8 cellular contexts compared by ENCODE assay signal in genomic region chr16:66696669-66697630, GRCh38. TPM values are rescaled to one million over a fixed set of nuclear protein-coding genes. Genes with fewer than 3 reads are reported as not detected.
DNase-seq lines count a peak whose midpoint lies in the region; ATAC-seq and TF ChIP-seq lines count a peak whose summit lies in the region.

TSS of gene CMTM4 (minus strand) at chr16:66696743. CDS start at chr16:66696525, 218 bp downstream.

- no peaks in the 10 kb centered on the region for H3K36me3 Mint-ChIP-seq in activated CD4-positive, alpha-beta memory T cell treated with anti-CD3 and anti-CD28 coated beads for 36 hours

- H3K27me3 ChIP-seq in dorsolateral prefrontal cortex, result no peaks in the 10 kb centered on the region

- CTCF ChIA-PET in activated CD4-positive, alpha-beta memory T cell treated with anti-CD3 and anti-CD28 coated beads for 36 hours (lab: Charles Lee), result interaction anchor here (1.0 to 3.4 kb wide), 8 partner anchors 32 to 185 kb away, joined by 3 to 18 read pairs (median 4); partner anchors contain the start of gene NAE1

- no peaks in the 10 kb centered on the region for H3K4me1 Mint-ChIP-seq in activated CD4-positive, alpha-beta memory T cell treated with anti-CD3 and anti-CD28 coated beads for 36 hours (ENCODE audit: low read depth)

- H3K4me3 Mint-ChIP-seq in activated CD4-positive, alpha-beta memory T cell treated with anti-CD3 and anti-CD28 coated beads for 36 hours, result peak within 1 kb of the TSS; percentile 74

- intact Hi-C loops in activated CD4-positive, alpha-beta memory T cell treated with anti-CD3 and anti-CD28 coated beads for 36 hours (cut with micrococcal nuclease), result loop anchor here (5.0 kb wide), 2 partner anchors 55 to 90 kb away; partner anchors contain the start of gene DYNC1LI2
- intact Hi-C loops in dorsolateral prefrontal cortex (cut with DNase I) (loop anchor here (2.0 to 10.0 kb wide), 4 partner anchors 34 to 92 kb away; partner anchors contain the start of gene CMTM3 (in 1 of the 2)), lower leg skin (cut with DNase I; ENCODE audit: low total_unique reads) (no loop called here)

- peak; percentile 82 for DNase-seq in AG10803 (ENCODE audit: low read depth)
- peak; percentile 90 for DNase-seq in NCI-H69 (lab: John Stamatoyannopoulos, UW)
- peak; percentile 79 for DNase-seq in activated CD4-positive, alpha-beta memory T cell treated with anti-CD3 and anti-CD28 coated beads for 36 hours
- peak; percentile 59 to 92 (median 80) for DNase-seq in dorsolateral prefrontal cortex
- peak; percentile 69 to 95 for DNase-seq in lower leg skin (ENCODE audit: low spot score in 2 of 2)
- DNase-seq in stimulated activated CD4-positive, alpha-beta T cell treated with anti-CD3 and anti-CD28 coated beads, Interleukin-4, amount 100 ng/mL, for 1 hour, result peak; percentile 81

- peaks cover 4% of the 10 kb centered on the region for H3K27me3 Mint-ChIP-seq in activated CD4-positive, alpha-beta memory T cell treated with anti-CD3 and anti-CD28 coated beads for 36 hours

- ATAC-seq in GM18907 (IDR thresholded peaks at IDR 0.05; ENCODE audit: unreplicated experiment) (peak; percentile 87), HG03159 (IDR thresholded peaks at IDR 0.05; ENCODE audit: unreplicated experiment) (peak; percentile 82)

- no peaks in the 10 kb centered on the region for H3K9me3 Mint-ChIP-seq in activated CD4-positive, alpha-beta memory T cell treated with anti-CD3 and anti-CD28 coated beads for 36 hours

- TF ChIP-seq POLR2A in lower leg skin (IDR thresholded peaks at IDR 0.05), result no peak

- POLR2A ChIA-PET in activated CD4-positive, alpha-beta memory T cell treated with anti-CD3 and anti-CD28 coated beads for 36 hours (lab: Charles Lee), result interaction anchor here (0.6 kb wide), 2 partner anchors 138 to 385 kb away, joined by 4 to 6 read pairs; no protein-coding TSS in a partner anchor

- WGBS in lower leg skin, 2 donors, result 6 to 10% methylated on average over 30 to 48 of the region's 84 CpGs

- no peak; the same call in 1 of the 2 replicates for TF ChIP-seq CTCF in AG10803 (conservative IDR thresholded peaks at IDR 0.05; ENCODE audit: low read length)
- peak in 29 of 56 donors; percentile 4 to 57 (median 32) for TF ChIP-seq CTCF in dorsolateral prefrontal cortex (IDR thresholded peaks at IDR 0.05 in 54 of 56, conservative IDR thresholded peaks at IDR 0.05 in 2 of 56; ENCODE audit: low read depth in 1 of 56, partially characterized antibody in 56 of 56)
- TF ChIP-seq CTCF in lower leg skin (IDR thresholded peaks at IDR 0.05), result no peak

- H3K27ac ChIP-seq in dorsolateral prefrontal cortex, result peak within 1 kb of the TSS; percentile 25 to 95 (median 84)

- H3K4me3 ChIP-seq in AG10803 (ENCODE audit: low read length), result peak within 1 kb of the TSS; percentile 73
- H3K4me3 ChIP-seq in dorsolateral prefrontal cortex, result peak within 1 kb of the TSS; percentile 64 to 95 (median 84)
- peak within 1 kb of the TSS; percentile 58 for H3K4me3 ChIP-seq in lower leg skin (ENCODE audit: low read depth, poor library complexity, severe bottlenecking)

- no peak within 1 kb of the TSS for H3K27ac Mint-ChIP-seq in activated CD4-positive, alpha-beta memory T cell treated with anti-CD3 and anti-CD28 coated beads for 36 hours

RNA-seq across cellular contexts. Expression of gene CMTM4, which starts in this region (rescaled TPM):
- total RNA-seq in activated CD4-positive, alpha-beta memory T cell treated with anti-CD3 and anti-CD28 coated beads for 36 hours, result 1 to 10 TPM; 2.8 to 4.1 TPM
- 100 to 1,000 TPM in 112 of 120 experiments, 10 to 100 TPM in 8; 82.8 to 193 (median 119) TPM for total RNA-seq in dorsolateral prefrontal cortex
- total RNA-seq in lower leg skin, result 10 to 100 TPM; 11.1 to 30.2 (median 22.5) TPM

Comparison
In these comparisons a context has a peak if more than half of its experiments do, and no peak if none do; other contexts are left out.
1. Peak in every context shown above with its lines: DNase-seq, ATAC-seq, H3K4me3 ChIP-seq and H3K27ac ChIP-seq.
2. CTCF ChIP-seq: peak in dorsolateral prefrontal cortex (29 of 56); none in AG10803 (single experiment) and lower leg skin (0 of 3).